8 cellular contexts compared by ENCODE assay signal in genomic region chr3:146065573-146066006, GRCh38.
DNase-seq lines count a peak whose midpoint lies in the region; ATAC-seq, FAIRE-seq and TF ChIP-seq lines count a peak whose summit lies in the region.

No MANE protein-coding gene starts in this region.

- peaks cover 7 to 8% of the 10 kb centered on the region in 2 donors for H3K36me3 ChIP-seq in ascending aorta

- no peaks in the 10 kb centered on the region for H3K27me3 ChIP-seq in ascending aorta

- no peaks in the 10 kb centered on the region for H3K4me1 ChIP-seq in ascending aorta

- intact Hi-C loops in ascending aorta (cut with DNase I) = loop anchor here (1.0 to 2.0 kb wide), 3 partner anchors 95 to 265 kb away; partner anchors contain the start of gene PLOD2

- ATAC-seq in HG03432 (IDR thresholded peaks at IDR 0.05; ENCODE audit: unreplicated experiment) = no peak

- TF ChIP-seq CTCF in ascending aorta (IDR thresholded peaks at IDR 0.05) = peak; percentile 43 to 73 (median 60)

- DNase-seq in EL = peak; percentile 65
- peak; percentile 76 for DNase-seq in NCI-H146 (lab: John Stamatoyannopoulos, UW)
- DNase-seq in ascending aorta (ENCODE audit: low spot score in 2 of 2) = no peak
- DNase-seq in left kidney (ENCODE audit: low read depth, low spot score) = peak; percentile 74
- DNase-seq in germinal center (ENCODE audit: low spot score) = no peak
- DNase-seq in ecto neural progenitor cell (ENCODE audit: low spot score) = no peak

- H3K4me3 ChIP-seq in ascending aorta = no peak overlapping the region

- no peaks in the 10 kb centered on the region for H3K9me3 ChIP-seq in ascending aorta

- H3K27ac ChIP-seq in ascending aorta = no peak overlapping the region

- FAIRE-seq in A204.1 (lab: Jason Lieb, UNC) = peak; percentile 98

Comparison
In these comparisons a context has a peak if more than half of its experiments do, and no peak if none do; other contexts are left out.
1. DNase-seq: peak in EL (single experiment), NCI-H146 (single experiment) and left kidney (single experiment); none in ascending aorta (0 of 2), germinal center (single experiment) and ecto neural progenitor cell (single experiment).